ENCODE assay signal across 12 cellular contexts in the genomic region with DNA sequence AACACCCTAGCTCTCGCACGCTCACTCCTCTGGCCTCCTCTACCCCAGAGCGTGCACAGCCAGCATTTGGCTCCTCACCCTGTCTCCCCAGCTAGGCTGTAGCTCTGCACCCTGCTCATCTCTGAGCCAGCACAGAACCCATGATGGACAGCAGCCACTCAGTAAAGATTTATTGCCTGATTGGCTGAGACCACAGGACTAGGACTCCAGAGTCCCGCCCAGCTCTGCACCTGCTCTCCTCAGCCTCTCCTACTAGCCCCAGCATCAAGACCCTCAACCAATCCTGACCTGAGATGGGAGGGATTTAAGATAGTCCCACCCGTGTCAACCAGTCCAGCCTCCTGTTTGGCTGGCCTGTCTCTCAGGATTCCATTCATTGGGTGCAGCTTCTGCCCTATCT. TPM values are rescaled to one million over a fixed set of nuclear protein-coding genes. Genes with fewer than 3 reads are reported as not detected.
DNase-seq lines count a peak whose midpoint lies in the region; ATAC-seq and TF ChIP-seq lines count a peak whose summit lies in the region.
"Had no signal": no experiment of that assay in that cellular context is flagged by ENCODE, and none has a peak within 500 bp of the region (broad histone marks: within the 10 kb centered on the region; RNA-seq: fewer than 3 reads in every experiment).

No MANE protein-coding gene starts in this region.

- no peak for TF ChIP-seq CTCF in WERI-Rb-1 (IDR thresholded peaks at IDR 0.05; ENCODE audit: low read depth, low read length)

- no peaks in the 10 kb centered on the region for H3K9me3 ChIP-seq in WERI-Rb-1 (ENCODE audit: severe bottlenecking)

- no peaks in the 10 kb centered on the region for H3K27me3 ChIP-seq in WERI-Rb-1 (ENCODE audit: insufficient read depth, low read depth, severe bottlenecking)

- H3K4me3 ChIP-seq in WERI-Rb-1 (ENCODE audit: low read depth, low read length), result no peak overlapping the region

- DNase-seq in D341Med (ENCODE audit: low spot score), result peak; percentile 63
- DNase-seq in LHCN-M2 (ENCODE audit: low read depth), result peak; percentile 19
- peak; percentile 66 for DNase-seq in WERI-Rb-1
- DNase-seq in left lobe of liver (ENCODE audit: low spot score), result no peak
- no peak for DNase-seq in NCI-H1694 treated with DMSO at 0.1 percent for 48 hours (lab: John Stamatoyannopoulos, UW)
- DNase-seq in NOMO-1 (lab: John Stamatoyannopoulos, UW; ENCODE audit: unreplicated experiment in 2 of 2), result no peak
- no peak for DNase-seq in GOT3 (lab: John Stamatoyannopoulos, UW)
- no peak for DNase-seq in DMS79 treated with DMSO at 0.1 percent for 48 hours (lab: John Stamatoyannopoulos, UW)
- DNase-seq: HCEC 1CT, NCI-H1048 had no signal

- peak; percentile 67 for ATAC-seq in left lobe of liver

- no peaks in the 10 kb centered on the region for H3K36me3 ChIP-seq in WERI-Rb-1

- H3K27ac ChIP-seq in WERI-Rb-1, result no peak overlapping the region

RNA-seq across cellular contexts. Expression of a gene that starts 9.3 kb away (rescaled TPM):
- total RNA-seq in LHCN-M2 (2014; rRNA removed) (not detected in 2 replicates), left lobe of liver (79.0 TPM)
- not detected for polyA plus RNA-seq in LHCN-M2 (2012)
- total RNA-seq: chondrocyte had no signal
- polyA plus RNA-seq: keratinocyte had no signal

RNA-seq across cellular contexts. Expression of a gene that starts 18.9 kb away (rescaled TPM):
- total RNA-seq in LHCN-M2 (2014; rRNA removed) (not detected in 2 replicates), left lobe of liver (76.0 TPM)
- polyA plus RNA-seq in LHCN-M2 (2012), result not detected
- total RNA-seq: chondrocyte had no signal
- polyA plus RNA-seq: keratinocyte had no signal

RNA-seq across cellular contexts. Expression of a gene that starts 25.9 kb away (rescaled TPM):
- total RNA-seq in LHCN-M2 (2014; rRNA removed) (not detected in 2 replicates), left lobe of liver (65.3 TPM)
- not detected for polyA plus RNA-seq in LHCN-M2 (2012)
- total RNA-seq: chondrocyte had no signal
- polyA plus RNA-seq: keratinocyte had no signal

RNA-seq across cellular contexts. Expression of a gene that starts 48.3 kb away (rescaled TPM):
- 2.6 and 3.5 TPM in 2 replicates for total RNA-seq in LHCN-M2 (2014; rRNA removed)
- polyA plus RNA-seq in LHCN-M2 (2012), result 7.1 TPM
- 0.38 TPM for total RNA-seq in left lobe of liver

Comparison
In these comparisons a context has a peak if more than half of its experiments do, and no peak if none do; other contexts are left out.
1. DNase-seq: peak in D341Med (single experiment), LHCN-M2 (single experiment) and WERI-Rb-1 (single experiment); none in left lobe of liver (single experiment), NCI-H1694 treated with DMSO at 0.1 percent for 48 hours (single experiment), NOMO-1 (0 of 2), GOT3 (single experiment) and DMS79 treated with DMSO at 0.1 percent for 48 hours (single experiment).
2. RNA of a gene that starts 9.3 kb away (total RNA-seq): 79.0 TPM in left lobe of liver (single experiment); not detected in LHCN-M2; every median in the first group is over 10 times any median in the second.
3. RNA of a gene that starts 18.9 kb away (total RNA-seq): 76.0 TPM in left lobe of liver (single experiment); not detected in LHCN-M2; every median in the first group is over 10 times any median in the second.
4. RNA of a gene that starts 25.9 kb away (total RNA-seq): 65.3 TPM in left lobe of liver (single experiment); not detected in LHCN-M2; every median in the first group is over 10 times any median in the second.